Comparison of ENCODE assay signal across 1 cellular context in the genomic region with DNA sequence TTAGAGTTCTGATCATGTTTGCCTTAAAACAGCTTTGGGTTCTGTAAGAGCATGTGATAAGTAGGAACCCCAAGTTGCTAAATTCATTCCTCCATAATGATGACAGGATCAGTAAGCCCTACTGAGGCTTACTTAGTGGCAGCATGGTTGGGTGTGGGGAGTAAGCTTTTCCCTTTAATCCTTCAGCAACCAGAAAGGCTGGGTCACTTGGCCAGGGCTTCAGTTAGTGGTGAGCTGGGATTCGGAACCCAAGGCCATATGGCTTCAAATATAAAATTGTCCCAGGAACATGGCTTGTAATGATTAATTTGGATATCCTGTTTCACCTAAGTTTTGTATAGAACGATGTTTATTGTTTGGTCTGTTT.
TF ChIP-seq lines count a peak whose summit lies in the region.

No MANE protein-coding gene starts in this region.

TF ChIP-seq in WTC11, 78 proteins besides CTCF, POLR2A, EP300 and RAD21 (continued from another document):
- TF ChIP-seq ZNF281 (CRISPR knock-in tag; IDR thresholded peaks at IDR 0.05), result no peak
TF ChIP-seq in WTC11: peak in this region for 0.
